20 cellular contexts compared by ENCODE assay signal in genomic region chr5:133700251-133700650, GRCh38.
DNase-seq lines count a peak whose midpoint lies in the region; ATAC-seq, FAIRE-seq and TF ChIP-seq lines count a peak whose summit lies in the region.
"Had no signal": no experiment of that assay in that cellular context is flagged by ENCODE, and none has a peak within 500 bp of the region (broad histone marks: within the 10 kb centered on the region; RNA-seq: fewer than 3 reads in every experiment).

No MANE protein-coding gene starts in this region.

- no peaks in the 10 kb centered on the region for H3K36me3 ChIP-seq in H1 (ENCODE audit: control insufficient read depth in 2 of 4, insufficient read depth in 4 of 4, low read length in 3 of 4)
- no peaks in the 10 kb centered on the region for H3K36me3 ChIP-seq in neuronal stem cell (replicated peaks in 1 of 2; ENCODE audit: control insufficient read depth in 2 of 2, insufficient read depth in 2 of 2, low read length in 2 of 2)

- H3K4me1 ChIP-seq in H1 (replicated peaks in 1 of 4; ENCODE audit: control insufficient read depth in 3 of 4, insufficient read depth in 4 of 4, low read length in 3 of 4) (no peaks in the 10 kb centered on the region), neuronal stem cell (ENCODE audit: control insufficient read depth in 2 of 2, insufficient read depth in 1 of 2, low read depth in 1 of 2, low read length in 2 of 2) (peaks cover 0 to 7% of the 10 kb centered on the region in 2 donors)
- H3K4me1 ChIP-seq: A549 had no signal

- H3K4me2 ChIP-seq in H1 (ENCODE audit: insufficient read depth in 1 of 2, low read depth in 2 of 2, low read length in 2 of 2) (no peak overlapping the region), neuronal stem cell (ENCODE audit: insufficient read depth, low read length, poor library complexity, severe bottlenecking) (no peak overlapping the region)
- H3K4me2 ChIP-seq: A549, KMS-11 had no signal

- H2BK12ac ChIP-seq in H1 (ENCODE audit: low read depth, low read length) (0 out of 2 replicates have a peak overlapping the region, but pooled peaks have one; percentile 9), neuronal stem cell (ENCODE audit: low read length) (no peak overlapping the region)

- no peak overlapping the region for H2BK5ac ChIP-seq in H1 (ENCODE audit: low read depth, low read length)
- no peak overlapping the region for H2BK5ac ChIP-seq in neuronal stem cell (ENCODE audit: low read length)

- ATAC-seq in activated naive CD8-positive, alpha-beta T cell treated with anti-CD3 and anti-CD28 coated beads, Interleukin-2, amount 10 ng/mL, durations not matched to agents 7 days and 5 days (ENCODE audit: low read depth): no peak
- ATAC-seq in activated naive CD8-positive, alpha-beta T cell treated with anti-CD3 and anti-CD28 coated beads, Interleukin-2, amount 50 U/mL, for 24 hours: no peak
- no peak for ATAC-seq in GM21786 (IDR thresholded peaks at IDR 0.05; ENCODE audit: unreplicated experiment)
- no peak for ATAC-seq in GM21447 (IDR thresholded peaks at IDR 0.05; ENCODE audit: unreplicated experiment)
- ATAC-seq in HG03432 (IDR thresholded peaks at IDR 0.05; ENCODE audit: unreplicated experiment): no peak
- ATAC-seq: A549 had no signal

- H3K4me3 Mint-ChIP-seq in activated naive CD8-positive, alpha-beta T cell treated with anti-CD3 and anti-CD28 coated beads, Interleukin-2, amount 10 ng/mL, durations not matched to agents 7 days and 5 days: no peak overlapping the region
- no peak overlapping the region for H3K4me3 Mint-ChIP-seq in activated naive CD8-positive, alpha-beta T cell treated with anti-CD3 and anti-CD28 coated beads, Interleukin-2, amount 50 U/mL, for 24 hours
- H3K4me3 Mint-ChIP-seq: CD4-positive, alpha-beta T cell had no signal

- TF ChIP-seq EP300 in H1 (IDR thresholded peaks at IDR 0.05; ENCODE audit: borderline replicate concordance in 1 of 2, low read depth in 2 of 2, low read length in 2 of 2): no peak

- H3K27me3 Mint-ChIP-seq in activated naive CD8-positive, alpha-beta T cell treated with anti-CD3 and anti-CD28 coated beads, Interleukin-2, amount 10 ng/mL, durations not matched to agents 7 days and 5 days: peaks cover 4% of the 10 kb centered on the region
- peaks cover 2% of the 10 kb centered on the region for H3K27me3 Mint-ChIP-seq in activated naive CD8-positive, alpha-beta T cell treated with anti-CD3 and anti-CD28 coated beads, Interleukin-2, amount 50 U/mL, for 24 hours
- H3K27me3 Mint-ChIP-seq: CD4-positive, alpha-beta T cell had no signal

- no peaks in the 10 kb centered on the region for H3K79me2 ChIP-seq in H1 (ENCODE audit: control insufficient read depth in 1 of 2, insufficient read depth in 2 of 2, low read length in 2 of 2)

- H3K27ac Mint-ChIP-seq in activated naive CD8-positive, alpha-beta T cell treated with anti-CD3 and anti-CD28 coated beads, Interleukin-2, amount 10 ng/mL, durations not matched to agents 7 days and 5 days: peak overlapping the region; percentile 37
- H3K27ac Mint-ChIP-seq in activated naive CD8-positive, alpha-beta T cell treated with anti-CD3 and anti-CD28 coated beads, Interleukin-2, amount 50 U/mL, for 24 hours: no peak overlapping the region
- H3K27ac Mint-ChIP-seq: CD4-positive, alpha-beta T cell had no signal

- H2BK20ac ChIP-seq in H1 (ENCODE audit: low read length): no peak overlapping the region

- H3K23ac ChIP-seq in H1 (ENCODE audit: insufficient read length) (no peak overlapping the region), neuronal stem cell (ENCODE audit: low read depth, low read length, poor library complexity) (peak overlapping the region; percentile 39)

- H3K4me1 Mint-ChIP-seq in activated naive CD8-positive, alpha-beta T cell treated with anti-CD3 and anti-CD28 coated beads, Interleukin-2, amount 10 ng/mL, durations not matched to agents 7 days and 5 days: peaks cover 2% of the 10 kb centered on the region
- peaks cover 23% of the 10 kb centered on the region for H3K4me1 Mint-ChIP-seq in activated naive CD8-positive, alpha-beta T cell treated with anti-CD3 and anti-CD28 coated beads, Interleukin-2, amount 50 U/mL, for 24 hours

- no peak overlapping the region for H4K5ac ChIP-seq in H1 (ENCODE audit: insufficient read length, low read depth, low read length)

- peaks cover 4% of the 10 kb centered on the region; the same call in 1 of the 2 replicates for H3K23me2 ChIP-seq in H1 (ENCODE audit: low read depth, low read length)

- no peak overlapping the region for H2BK15ac ChIP-seq in H1 (ENCODE audit: low read length)
- no peak overlapping the region for H2BK15ac ChIP-seq in neuronal stem cell (ENCODE audit: low read length)

- H3K27ac ChIP-seq in H1 (ENCODE audit: low read depth, low read length): no peak overlapping the region
- no peak overlapping the region for H3K27ac ChIP-seq in neuronal stem cell (replicated peaks; ENCODE audit: low read length)
- H3K27ac ChIP-seq: A549, KMS-11, SK-N-MC had no signal

- POLR2A ChIA-PET in activated naive CD8-positive, alpha-beta T cell treated with anti-CD3 and anti-CD28 coated beads, Interleukin-2, amount 10 ng/mL, durations not matched to agents 7 days and 5 days (lab: Charles Lee): no interaction called here
- POLR2A ChIA-PET in H1 (lab: Charles Lee; ENCODE audit: partially characterized antibody): no interaction called here

- H4K8ac ChIP-seq in H1 (ENCODE audit: extremely low read depth, insufficient read depth, low read length): no peak overlapping the region
- no peak overlapping the region for H4K8ac ChIP-seq in neuronal stem cell (ENCODE audit: low read depth, low read length)

- no peak for FAIRE-seq in H1 (lab: Jason Lieb, UNC)
- FAIRE-seq: A549 had no signal

- no peak overlapping the region for H2BK120ac ChIP-seq in H1 (replicated peaks; ENCODE audit: low read depth, low read length)
- no peak overlapping the region for H2BK120ac ChIP-seq in neuronal stem cell (ENCODE audit: low read depth, low read length)

- H3K36me3 Mint-ChIP-seq in activated naive CD8-positive, alpha-beta T cell treated with anti-CD3 and anti-CD28 coated beads, Interleukin-2, amount 10 ng/mL, durations not matched to agents 7 days and 5 days: no peaks in the 10 kb centered on the region
- H3K36me3 Mint-ChIP-seq in activated naive CD8-positive, alpha-beta T cell treated with anti-CD3 and anti-CD28 coated beads, Interleukin-2, amount 50 U/mL, for 24 hours (ENCODE audit: low read depth): no peaks in the 10 kb centered on the region

- H3K4ac ChIP-seq in H1 (replicated peaks; ENCODE audit: insufficient read length, low read depth, low read length): no peak overlapping the region
- H3K4ac ChIP-seq in neuronal stem cell (ENCODE audit: low read length): no peak overlapping the region

- TF ChIP-seq POLR2A in H1 (IDR thresholded peaks at IDR 0.05; ENCODE audit: control extremely low read depth in 1 of 2, low read depth in 2 of 2, low read length in 2 of 2): no peak

- H3K79me1 ChIP-seq in H1 (ENCODE audit: low read depth, low read length) (no peaks in the 10 kb centered on the region), neuronal stem cell (ENCODE audit: low read depth, low read length) (no peaks in the 10 kb centered on the region)

- H2AK5ac ChIP-seq in H1 (ENCODE audit: low read depth, low read length) (no peak overlapping the region; the same call in 1 of the 2 replicates), neuronal stem cell (ENCODE audit: low read depth, low read length) (no peak overlapping the region)

- peaks cover 2% of the 10 kb centered on the region for H3K9me3 Mint-ChIP-seq in activated naive CD8-positive, alpha-beta T cell treated with anti-CD3 and anti-CD28 coated beads, Interleukin-2, amount 10 ng/mL, durations not matched to agents 7 days and 5 days
- H3K9me3 Mint-ChIP-seq in activated naive CD8-positive, alpha-beta T cell treated with anti-CD3 and anti-CD28 coated beads, Interleukin-2, amount 50 U/mL, for 24 hours: no peaks in the 10 kb centered on the region
- H3K9me3 Mint-ChIP-seq: CD4-positive, alpha-beta T cell had no signal

- H3K9me3 ChIP-seq in H1 (ENCODE audit: insufficient read depth in 2 of 2, low read depth in 1 of 2, low read length in 1 of 2): no peaks in the 10 kb centered on the region
- no peaks in the 10 kb centered on the region for H3K9me3 ChIP-seq in neuronal stem cell (replicated peaks in 1 of 2; ENCODE audit: control insufficient read depth in 2 of 2, insufficient read depth in 1 of 2, low read depth in 1 of 2, low read length in 2 of 2)
- H3K9me3 ChIP-seq: A549 had no signal

- no peak for TF ChIP-seq CTCF in H1 (IDR thresholded peaks at IDR 0.05; ENCODE audit: control extremely low read depth in 1 of 3, insufficient read depth in 1 of 3, low read depth in 1 of 3, low read length in 3 of 3)

- WGBS in H1 (ENCODE audit: extremely low coverage in 1 of 2, insufficient coverage in 1 of 2, insufficient read length in 1 of 2, insufficient replicate concordance in 2 of 2, low coverage in 1 of 2, low lambda C conversion rate in 2 of 2, missing lambda C conversion rate in 1 of 2), 2 experiments: 69% methylated on average over 2 of the region's 2 CpGs; no CpG with 5 or more reads in 1 of the 2 experiments
- WGBS in neuronal stem cell (ENCODE audit: extremely low coverage in 2 of 2, insufficient read length in 2 of 2, insufficient replicate concordance in 1 of 2), 2 donors: no CpG with 5 or more reads among the region's 2 CpGs

- no peak overlapping the region for H2AFZ ChIP-seq in H1 (ENCODE audit: low read length)
- H2AFZ ChIP-seq in neuronal stem cell (ENCODE audit: low read length): no peak overlapping the region

- DNase-seq in activated naive CD8-positive, alpha-beta T cell treated with anti-CD3 and anti-CD28 coated beads, Interleukin-2, amount 10 ng/mL, durations not matched to agents 7 days and 5 days: no peak
- DNase-seq in activated naive CD8-positive, alpha-beta T cell treated with anti-CD3 and anti-CD28 coated beads, Interleukin-2, amount 50 U/mL, for 24 hours: no peak
- DNase-seq in H1 (ENCODE audit: low read depth in 1 of 2, low spot score in 2 of 2) (no peak), neuronal stem cell (ENCODE audit: low spot score) (no peak), NCI-H1436 treated with DMSO at 0.1 percent for 48 hours (lab: John Stamatoyannopoulos, UW) (no peak)
- DNase-seq: CD4-positive, alpha-beta T cell; DMS153; GF-D8; GOT3; NCI-H2081; NCI-H2171 treated with DMSO at 0.1 percent for 48 hours; NCI-H446 treated with DMSO at 0.1 percent for 48 hours; NCI-H69; Right ventricle myocardium superior had no signal

- H3K9ac ChIP-seq in H1 (replicated peaks in 1 of 4; ENCODE audit: extremely low read depth in 1 of 4, low read depth in 3 of 4, low read length in 3 of 4) (no peak overlapping the region), neuronal stem cell (ENCODE audit: low read depth, low read length, poor library complexity) (no peak overlapping the region)
- H3K9ac ChIP-seq: KMS-11 had no signal

- H3K18ac ChIP-seq in H1 (ENCODE audit: extremely low read depth, low read length): no peak overlapping the region
- no peak overlapping the region for H3K18ac ChIP-seq in neuronal stem cell (ENCODE audit: low read length)

- no peaks in the 10 kb centered on the region for H4K20me1 ChIP-seq in H1 (replicated peaks in 1 of 2; ENCODE audit: control insufficient read depth in 1 of 2, insufficient read depth in 2 of 2, low read length in 2 of 2)

- CTCF ChIA-PET in H1 (lab: Charles Lee; ENCODE audit: partially characterized antibody): no interaction called here

- H3K4me3 ChIP-seq in H1 (ENCODE audit: extremely low read depth in 1 of 4, insufficient read depth in 2 of 4, low read depth in 3 of 4, low read length in 4 of 4) (no peak overlapping the region), neuronal stem cell (ENCODE audit: low read length in 2 of 2) (no peak overlapping the region)
- H3K4me3 ChIP-seq: A549, SK-N-MC had no signal

- H3K56ac ChIP-seq in H1 (replicated peaks; ENCODE audit: insufficient read length, low read depth, low read length): peak overlapping the region; percentile 59

- TF ChIP-seq RAD21 in H1 (IDR thresholded peaks at IDR 0.05 in 1 of 2, conservative IDR thresholded peaks at IDR 0.05 in 1 of 2; ENCODE audit: low read depth in 2 of 2, low read length in 2 of 2): no peak

- H3K14ac ChIP-seq in H1 (ENCODE audit: insufficient read length) (no peak overlapping the region), neuronal stem cell (ENCODE audit: low read length) (no peak overlapping the region)

- H3K27me3 ChIP-seq in H1 (replicated peaks in 1 of 4; ENCODE audit: control insufficient read depth in 3 of 4, extremely low read depth in 1 of 4, insufficient read depth in 3 of 4, low read length in 3 of 4): no peaks in the 10 kb centered on the region
- H3K27me3 ChIP-seq in neuronal stem cell (ENCODE audit: control insufficient read depth in 3 of 3, insufficient read depth in 3 of 3, low read depth in 1 of 3, low read length in 3 of 3): no peaks in the 10 kb centered on the region

- H4K91ac ChIP-seq in H1 (replicated peaks; ENCODE audit: insufficient read length, low read length) (no peak overlapping the region), neuronal stem cell (ENCODE audit: low read depth, low read length, poor library complexity) (no peak overlapping the region)
